ENCODE assay signal across 1 cellular context in genomic region chr4:177446571-177446970, GRCh38.
TF ChIP-seq lines count a peak whose summit lies in the region.

No MANE protein-coding gene starts in this region.

TF ChIP-seq in H1, 55 proteins besides CTCF, POLR2A, EP300 and RAD21:
- no peak for TF ChIP-seq NANOG (IDR thresholded peaks at IDR 0.05; ENCODE audit: insufficient read depth, low read depth, low read length, poor library complexity, severe bottlenecking)
- no peak for TF ChIP-seq CBX5 (IDR thresholded peaks at IDR 0.05; ENCODE audit: low read depth, low read length)
- no peak for TF ChIP-seq KDM1A (IDR thresholded peaks at IDR 0.05; ENCODE audit: borderline replicate concordance, low read length)
- no peak for TF ChIP-seq TAF1 (IDR thresholded peaks at IDR 0.05; ENCODE audit: low read depth, low read length)
- no peak for TF ChIP-seq RNF2 (IDR thresholded peaks at IDR 0.05; ENCODE audit: borderline replicate concordance, low read depth, low read length, missing control alignments, poor library complexity, severe bottlenecking)
- TF ChIP-seq FOSL1 (IDR thresholded peaks at IDR 0.05; ENCODE audit: insufficient read depth, low read depth, low read length), result no peak
- no peak for TF ChIP-seq BACH1 (IDR thresholded peaks at IDR 0.05; ENCODE audit: low read length)
- no peak for TF ChIP-seq SUZ12 (IDR thresholded peaks at IDR 0.05; ENCODE audit: low read length)
- TF ChIP-seq TAF7 (optimal IDR thresholded peaks at IDR 0.05; ENCODE audit: borderline replicate concordance, low read depth, low read length), result no peak
- TF ChIP-seq RBBP5 (IDR thresholded peaks at IDR 0.05; ENCODE audit: borderline replicate concordance, low read depth, low read length), result no peak
- no peak for TF ChIP-seq PHF8 (conservative IDR thresholded peaks at IDR 0.05; ENCODE audit: low read depth, low read length)
- TF ChIP-seq CBX8 (IDR thresholded peaks at IDR 0.05; ENCODE audit: borderline replicate concordance, low read depth, low read length), result no peak
- no peak for TF ChIP-seq CTBP2 (IDR thresholded peaks at IDR 0.05; ENCODE audit: borderline replicate concordance, insufficient read depth, insufficient read length, low read length)
- no peak for TF ChIP-seq BRCA1 (IDR thresholded peaks at IDR 0.05; ENCODE audit: low read depth, low read length)
- TF ChIP-seq HDAC6 (IDR thresholded peaks at IDR 0.05; ENCODE audit: low read depth, low read length), result no peak
- no peak for TF ChIP-seq SP4 (IDR thresholded peaks at IDR 0.05; ENCODE audit: low read length)
- no peak for TF ChIP-seq ZNF274 (IDR thresholded peaks at IDR 0.05; ENCODE audit: borderline replicate concordance, extremely low read depth, low read length)
- TF ChIP-seq SIX5 (IDR thresholded peaks at IDR 0.05; ENCODE audit: low read depth, low read length), result no peak
- no peak for TF ChIP-seq SRF (IDR thresholded peaks at IDR 0.05; ENCODE audit: low read depth, low read length)
- TF ChIP-seq MAFK (IDR thresholded peaks at IDR 0.05; ENCODE audit: low read depth, low read length), result no peak
